8 cellular contexts compared by ENCODE assay signal in the genomic region with DNA sequence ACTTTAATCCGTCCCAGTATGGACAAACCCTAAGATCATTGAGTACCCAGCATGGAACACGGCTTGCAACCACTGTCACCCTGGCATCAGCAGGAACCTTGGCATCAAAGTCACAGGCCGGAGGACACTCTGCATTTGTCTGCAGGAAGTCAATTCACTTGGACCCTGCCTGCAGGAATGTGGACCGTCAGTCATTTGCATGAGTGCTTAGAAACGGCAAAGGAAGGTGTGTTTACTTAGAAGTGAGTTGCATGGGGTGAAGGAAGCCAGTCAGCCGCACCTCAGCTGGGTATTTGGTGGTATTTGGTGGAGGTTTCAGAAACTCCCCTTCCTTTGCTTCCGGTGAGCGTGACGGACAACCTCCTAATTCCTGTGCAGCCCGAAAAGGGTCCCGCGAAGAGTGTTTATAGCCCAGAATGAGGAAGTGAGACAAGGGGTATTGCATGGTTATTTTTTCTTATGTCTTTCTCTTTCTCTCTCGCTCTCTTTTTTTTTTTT. TPM values are rescaled to one million over a fixed set of nuclear protein-coding genes. Genes with fewer than 3 reads are reported as not detected.
DNase-seq lines count a peak whose midpoint lies in the region; ATAC-seq and TF ChIP-seq lines count a peak whose summit lies in the region.

No MANE protein-coding gene starts in this region.

- H3K4me2 ChIP-seq in neuronal stem cell (ENCODE audit: insufficient read depth, low read length, poor library complexity, severe bottlenecking) = no peak overlapping the region

- no peaks in the 10 kb centered on the region for H3K9me3 Mint-ChIP-seq in activated CD8-positive, alpha-beta T cell treated with anti-CD3 and anti-CD28 coated beads, Interleukin-2, amount 10 ng/mL, durations not matched to agents 7 days and 5 days (ENCODE audit: insufficient read depth)
- peaks cover 0 to 11% (median 0%) of the 10 kb centered on the region in 11 donors for H3K9me3 Mint-ChIP-seq in naive thymus-derived CD4-positive, alpha-beta T cell

- no peaks in the 10 kb centered on the region for H3K79me1 ChIP-seq in neuronal stem cell (ENCODE audit: low read depth, low read length)

- peak overlapping the region; percentile 82 for H3K27ac Mint-ChIP-seq in activated CD8-positive, alpha-beta T cell treated with anti-CD3 and anti-CD28 coated beads, Interleukin-2, amount 10 ng/mL, durations not matched to agents 7 days and 5 days
- peak overlapping the region; percentile 84 to 97 (median 94) for H3K27ac Mint-ChIP-seq in naive thymus-derived CD4-positive, alpha-beta T cell

- peak overlapping the region; percentile 72 for H3K4me3 Mint-ChIP-seq in activated CD8-positive, alpha-beta T cell treated with anti-CD3 and anti-CD28 coated beads, Interleukin-2, amount 10 ng/mL, durations not matched to agents 7 days and 5 days
- peak overlapping the region; percentile 77 to 91 (median 84) for H3K4me3 Mint-ChIP-seq in naive thymus-derived CD4-positive, alpha-beta T cell

- CTCF ChIA-PET in activated CD8-positive, alpha-beta T cell treated with anti-CD3 and anti-CD28 coated beads, Interleukin-2, amount 10 ng/mL, durations not matched to agents 7 days and 5 days (lab: Charles Lee) = no interaction called here
- CTCF ChIA-PET in naive thymus-derived CD4-positive, alpha-beta T cell (lab: Charles Lee) = no interaction called here

- POLR2A ChIA-PET in activated CD8-positive, alpha-beta T cell treated with anti-CD3 and anti-CD28 coated beads, Interleukin-2, amount 10 ng/mL, durations not matched to agents 7 days and 5 days (lab: Charles Lee) = no interaction called here
- POLR2A ChIA-PET in naive thymus-derived CD4-positive, alpha-beta T cell (lab: Charles Lee) = no interaction called here

- no peak overlapping the region for H4K8ac ChIP-seq in neuronal stem cell (ENCODE audit: low read depth, low read length)

- no peaks in the 10 kb centered on the region for H3K27me3 ChIP-seq in HUES64 (ENCODE audit: insufficient read depth, low read length)
- H3K27me3 ChIP-seq in naive thymus-derived CD4-positive, alpha-beta T cell (ENCODE audit: control insufficient read depth in 2 of 2, insufficient read depth in 2 of 2, low read length in 2 of 2) = no peaks in the 10 kb centered on the region
- no peaks in the 10 kb centered on the region for H3K27me3 ChIP-seq in neuronal stem cell (ENCODE audit: control insufficient read depth in 3 of 3, insufficient read depth in 3 of 3, low read depth in 1 of 3, low read length in 3 of 3)

- H3K36me3 ChIP-seq in HUES64 (ENCODE audit: insufficient read depth, low read length) (no peaks in the 10 kb centered on the region), neuronal stem cell (replicated peaks in 1 of 2; ENCODE audit: control insufficient read depth in 2 of 2, insufficient read depth in 2 of 2, low read length in 2 of 2) (no peaks in the 10 kb centered on the region)
- peaks cover 0 to 15% (median 0%) of the 10 kb centered on the region in 3 experiments for H3K36me3 ChIP-seq in naive thymus-derived CD4-positive, alpha-beta T cell (ENCODE audit: control insufficient read depth in 2 of 3, insufficient read depth in 3 of 3, low read length in 3 of 3)

- H2AFZ ChIP-seq in neuronal stem cell (ENCODE audit: low read length) = no peak overlapping the region

- H3K9me3 ChIP-seq in HUES64 (ENCODE audit: insufficient read depth, low read depth, low read length) (no peaks in the 10 kb centered on the region), neuronal stem cell (replicated peaks in 1 of 2; ENCODE audit: control insufficient read depth in 2 of 2, insufficient read depth in 1 of 2, low read depth in 1 of 2, low read length in 2 of 2) (peaks cover 0 to 3% of the 10 kb centered on the region in 2 donors)
- no peaks in the 10 kb centered on the region for H3K9me3 ChIP-seq in naive thymus-derived CD4-positive, alpha-beta T cell (ENCODE audit: control insufficient read depth in 2 of 3, low read length in 3 of 3)

- H3K27ac ChIP-seq in HUES64 (ENCODE audit: low read depth, low read length) = peak overlapping the region; percentile 15; the same call in 1 of the 2 replicates
- H3K27ac ChIP-seq in naive thymus-derived CD4-positive, alpha-beta T cell (ENCODE audit: low read depth, low read length) = peak overlapping the region; percentile 20
- no peak overlapping the region for H3K27ac ChIP-seq in neuronal stem cell (replicated peaks; ENCODE audit: low read length)

- no peak overlapping the region for H2BK15ac ChIP-seq in neuronal stem cell (ENCODE audit: low read length)

- H4K91ac ChIP-seq in neuronal stem cell (ENCODE audit: low read depth, low read length, poor library complexity) = no peak overlapping the region

- peak; percentile 100 for DNase-seq in GM12864 (ENCODE audit: low read depth)
- DNase-seq in activated CD8-positive, alpha-beta T cell treated with anti-CD3 and anti-CD28 coated beads, Interleukin-2, amount 10 ng/mL, durations not matched to agents 7 days and 5 days = peak; percentile 89
- peak in 8 of 9 donors; percentile 46 to 81 (median 72) for DNase-seq in naive thymus-derived CD4-positive, alpha-beta T cell
- DNase-seq in neuronal stem cell (ENCODE audit: low spot score) = no peak
- no peak for DNase-seq in cerebellar cortex (ENCODE audit: low spot score)
- DNase-seq in NCI-H2107 (lab: John Stamatoyannopoulos, UW) = no peak

- H3K18ac ChIP-seq in neuronal stem cell (ENCODE audit: low read length) = no peak overlapping the region

- no peak for TF ChIP-seq CTCF in GM12864 (IDR thresholded peaks at IDR 0.05; ENCODE audit: low read depth, low read length, missing control alignments)

- H2AK5ac ChIP-seq in neuronal stem cell (ENCODE audit: low read depth, low read length) = no peak overlapping the region

- H3K4me3 ChIP-seq in GM12864 (ENCODE audit: low read depth, low read length) (peak overlapping the region; percentile 3; the same call in 1 of the 2 replicates), HUES64 (ENCODE audit: low read length) (no peak overlapping the region), neuronal stem cell (ENCODE audit: low read length in 2 of 2) (no peak overlapping the region)
- H3K4me3 ChIP-seq in naive thymus-derived CD4-positive, alpha-beta T cell (ENCODE audit: low read length) = peak overlapping the region; percentile 15

- H3K23ac ChIP-seq in neuronal stem cell (ENCODE audit: low read depth, low read length, poor library complexity) = no peak overlapping the region

- H2BK120ac ChIP-seq in neuronal stem cell (ENCODE audit: low read depth, low read length) = no peak overlapping the region

- peak; percentile 84 for ATAC-seq in GM21526 (IDR thresholded peaks at IDR 0.05; ENCODE audit: low FRiP score, unreplicated experiment)
- ATAC-seq in activated CD8-positive, alpha-beta T cell treated with anti-CD3 and anti-CD28 coated beads, Interleukin-2, amount 10 ng/mL, durations not matched to agents 7 days and 5 days = peak; percentile 89
- peak; percentile 90 for ATAC-seq in naive thymus-derived CD4-positive, alpha-beta T cell

- no peak overlapping the region for H2BK5ac ChIP-seq in neuronal stem cell (ENCODE audit: low read length)

- H3K4me1 Mint-ChIP-seq in activated CD8-positive, alpha-beta T cell treated with anti-CD3 and anti-CD28 coated beads, Interleukin-2, amount 10 ng/mL, durations not matched to agents 7 days and 5 days (ENCODE audit: low read depth) = peaks cover 57% of the 10 kb centered on the region
- peaks cover 46 to 62% (median 56%) of the 10 kb centered on the region in 7 donors for H3K4me1 Mint-ChIP-seq in naive thymus-derived CD4-positive, alpha-beta T cell

- H3K9ac ChIP-seq in HUES64 (ENCODE audit: low read depth, low read length) = no peak overlapping the region
- H3K9ac ChIP-seq in neuronal stem cell (ENCODE audit: low read depth, low read length, poor library complexity) = no peak overlapping the region

- no peaks in the 10 kb centered on the region for H3K27me3 Mint-ChIP-seq in activated CD8-positive, alpha-beta T cell treated with anti-CD3 and anti-CD28 coated beads, Interleukin-2, amount 10 ng/mL, durations not matched to agents 7 days and 5 days (ENCODE audit: low read depth)
- H3K27me3 Mint-ChIP-seq in naive thymus-derived CD4-positive, alpha-beta T cell = no peaks in the 10 kb centered on the region

- H3K4ac ChIP-seq in neuronal stem cell (ENCODE audit: low read length) = no peak overlapping the region

- intact Hi-C loops in naive thymus-derived CD4-positive, alpha-beta T cell (cut with micrococcal nuclease) = loop anchor here (1.0 to 5.0 kb wide), 3 partner anchors 16 to 59 kb away; a partner anchor contains a TSS

- peaks cover 48% of the 10 kb centered on the region for H3K36me3 Mint-ChIP-seq in activated CD8-positive, alpha-beta T cell treated with anti-CD3 and anti-CD28 coated beads, Interleukin-2, amount 10 ng/mL, durations not matched to agents 7 days and 5 days (ENCODE audit: low read depth)
- H3K36me3 Mint-ChIP-seq in naive thymus-derived CD4-positive, alpha-beta T cell = peaks cover 10 to 46% (median 39%) of the 10 kb centered on the region in 5 donors

- WGBS in HUES64 = 40% methylated on average over 10 of the region's 13 CpGs
- WGBS in neuronal stem cell (ENCODE audit: extremely low coverage in 2 of 2, insufficient read length in 2 of 2, insufficient replicate concordance in 1 of 2), 2 donors = no CpG with 5 or more reads among the region's 13 CpGs

- H3K4me1 ChIP-seq in HUES64 (ENCODE audit: insufficient read depth, low read length) = no peaks in the 10 kb centered on the region; the same call in 1 of the 2 replicates
- peaks cover 32 to 40% of the 10 kb centered on the region in 2 donors for H3K4me1 ChIP-seq in naive thymus-derived CD4-positive, alpha-beta T cell (ENCODE audit: control insufficient read depth in 2 of 2, insufficient read depth in 2 of 2, low read length in 2 of 2)
- no peaks in the 10 kb centered on the region for H3K4me1 ChIP-seq in neuronal stem cell (ENCODE audit: control insufficient read depth in 2 of 2, insufficient read depth in 1 of 2, low read depth in 1 of 2, low read length in 2 of 2)

- H3K14ac ChIP-seq in neuronal stem cell (ENCODE audit: low read length) = no peak overlapping the region

- H2BK12ac ChIP-seq in neuronal stem cell (ENCODE audit: low read length) = no peak overlapping the region

RNA-seq across cellular contexts. Expression of a gene that starts 15.5 kb away (rescaled TPM):
- 0.05 TPM for polyA plus RNA-seq in HUES64 (2013, experiment 1 of 2)
- not detected for polyA plus RNA-seq in HUES64 (2013, experiment 2 of 2)
- total RNA-seq in activated CD8-positive, alpha-beta T cell treated with anti-CD3 and anti-CD28 coated beads, Interleukin-2, amount 10 ng/mL, durations not matched to agents 7 days and 5 days = 10 to 100 TPM; 62.9 to 65.5 TPM
- total RNA-seq in naive thymus-derived CD4-positive, alpha-beta T cell = 100 to 1,000 TPM; 109 to 158 (median 122) TPM
- polyA plus RNA-seq in naive thymus-derived CD4-positive, alpha-beta T cell = 100 to 1,000 TPM; 221 to 277 TPM
- polyA plus RNA-seq in neuronal stem cell (2013, experiment 1 of 2) = 0.26 TPM
- polyA plus RNA-seq in neuronal stem cell (2013, experiment 2 of 2) = 0.29 TPM

Comparison
In these comparisons a context has a peak if more than half of its experiments do, and no peak if none do; other contexts are left out.
1. DNase-seq: peak in GM12864 (single experiment), activated CD8-positive, alpha-beta T cell treated with anti-CD3 and anti-CD28 coated beads, Interleukin-2, amount 10 ng/mL, durations not matched to agents 7 days and 5 days (single experiment) and naive thymus-derived CD4-positive, alpha-beta T cell (8 of 9); none in neuronal stem cell (single experiment), cerebellar cortex (single experiment) and NCI-H2107 (single experiment).
2. H3K4me3 ChIP-seq: peak in GM12864 (single experiment) and naive thymus-derived CD4-positive, alpha-beta T cell (single experiment); none in HUES64 (single experiment) and neuronal stem cell (0 of 2).
3. Peak in every context shown above with its lines, with median percentiles within 50 percentile points of each other: ATAC-seq.